1 cellular context compared by ENCODE assay signal in genomic region chr13:21176195-21176981, GRCh38.
TF ChIP-seq lines count a peak whose summit lies in the region.

Gene MRPL57, plus strand, starts transcription at chr13:21176658. Its CDS starts 259 bp downstream, at chr13:21176917.
Gene SKA3, minus strand, starts transcription at chr13:21176552. Its CDS starts 75 bp downstream, at chr13:21176477.

TF ChIP-seq in HEK293, 187 proteins besides CTCF, POLR2A, EP300 and RAD21 (continued from another document and continues in another):
- no peak for TF ChIP-seq ZSCAN16 (tag by site-specific recombination; IDR thresholded peaks at IDR 0.05)
- TF ChIP-seq YY1 (tag by site-specific recombination; IDR thresholded peaks at IDR 0.05): peak; percentile 62; the same call in 1 of the 2 replicates
- peak; percentile 90 for TF ChIP-seq ZFHX2 (tag by site-specific recombination; conservative IDR thresholded peaks at IDR 0.05)
- TF ChIP-seq, protein P1, sequence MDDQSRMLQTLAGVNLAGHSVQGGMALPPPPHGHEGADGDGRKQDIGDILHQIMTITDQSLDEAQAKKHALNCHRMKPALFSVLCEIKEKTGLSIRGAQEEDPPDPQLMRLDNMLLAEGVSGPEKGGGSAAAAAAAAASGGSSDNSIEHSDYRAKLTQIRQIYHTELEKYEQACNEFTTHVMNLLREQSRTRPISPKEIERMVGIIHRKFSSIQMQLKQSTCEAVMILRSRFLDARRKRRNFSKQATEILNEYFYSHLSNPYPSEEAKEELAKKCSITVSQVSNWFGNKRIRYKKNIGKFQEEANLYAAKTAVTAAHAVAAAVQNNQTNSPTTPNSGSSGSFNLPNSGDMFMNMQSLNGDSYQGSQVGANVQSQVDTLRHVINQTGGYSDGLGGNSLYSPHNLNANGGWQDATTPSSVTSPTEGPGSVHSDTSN (CRISPR knock-in tag; IDR thresholded peaks at IDR 0.05): 0 out of 2 replicates have a peak, but pooled peaks have one; percentile 63
- TF ChIP-seq SP2 (tag by site-specific recombination; IDR thresholded peaks at IDR 0.05): peak; percentile 27; the same call in 1 of the 2 replicates
- TF ChIP-seq ZNF830 (tag by site-specific recombination; IDR thresholded peaks at IDR 0.05; ENCODE audit: low read depth): no peak
- TF ChIP-seq, protein P2, sequence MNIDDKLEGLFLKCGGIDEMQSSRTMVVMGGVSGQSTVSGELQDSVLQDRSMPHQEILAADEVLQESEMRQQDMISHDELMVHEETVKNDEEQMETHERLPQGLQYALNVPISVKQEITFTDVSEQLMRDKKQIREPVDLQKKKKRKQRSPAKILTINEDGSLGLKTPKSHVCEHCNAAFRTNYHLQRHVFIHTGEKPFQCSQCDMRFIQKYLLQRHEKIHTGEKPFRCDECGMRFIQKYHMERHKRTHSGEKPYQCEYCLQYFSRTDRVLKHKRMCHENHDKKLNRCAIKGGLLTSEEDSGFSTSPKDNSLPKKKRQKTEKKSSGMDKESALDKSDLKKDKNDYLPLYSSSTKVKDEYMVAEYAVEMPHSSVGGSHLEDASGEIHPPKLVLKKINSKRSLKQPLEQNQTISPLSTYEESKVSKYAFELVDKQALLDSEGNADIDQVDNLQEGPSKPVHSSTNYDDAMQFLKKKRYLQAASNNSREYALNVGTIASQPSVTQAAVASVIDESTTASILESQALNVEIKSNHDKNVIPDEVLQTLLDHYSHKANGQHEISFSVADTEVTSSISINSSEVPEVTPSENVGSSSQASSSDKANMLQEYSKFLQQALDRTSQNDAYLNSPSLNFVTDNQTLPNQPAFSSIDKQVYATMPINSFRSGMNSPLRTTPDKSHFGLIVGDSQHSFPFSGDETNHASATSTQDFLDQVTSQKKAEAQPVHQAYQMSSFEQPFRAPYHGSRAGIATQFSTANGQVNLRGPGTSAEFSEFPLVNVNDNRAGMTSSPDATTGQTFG (tag by site-specific recombination; IDR thresholded peaks at IDR 0.05; ENCODE audit: borderline replicate concordance): no peak
- no peak for TF ChIP-seq ZNF544 (tag by site-specific recombination; IDR thresholded peaks at IDR 0.05)
- no peak for TF ChIP-seq ZNF449 (tag by site-specific recombination; IDR thresholded peaks at IDR 0.05)
- 0 out of 2 replicates have a peak, but pooled peaks have one; percentile 28 for TF ChIP-seq ZFP69B (tag by site-specific recombination; IDR thresholded peaks at IDR 0.05)
- peak; percentile 59; the same call in 1 of the 2 replicates for TF ChIP-seq ZNF600 (tag by site-specific recombination; IDR thresholded peaks at IDR 0.05)
- TF ChIP-seq TCF7L2 (IDR thresholded peaks at IDR 0.05; ENCODE audit: borderline replicate concordance, low read depth, low read length): no peak
- TF ChIP-seq ZNF10 (tag by site-specific recombination; IDR thresholded peaks at IDR 0.05): no peak; the same call in 1 of the 2 replicates
- no peak for TF ChIP-seq ZNF433 (tag by site-specific recombination; IDR thresholded peaks at IDR 0.05; ENCODE audit: low read depth)
- TF ChIP-seq ZNF837 (tag by site-specific recombination; IDR thresholded peaks at IDR 0.05): no peak
- TF ChIP-seq ZNF155 (tag by site-specific recombination; IDR thresholded peaks at IDR 0.05): no peak
- no peak for TF ChIP-seq ZNF202 (tag by site-specific recombination; IDR thresholded peaks at IDR 0.05; ENCODE audit: borderline replicate concordance)
- peak; percentile 65 for TF ChIP-seq SP7 (tag by site-specific recombination; IDR thresholded peaks at IDR 0.05)
- no peak for TF ChIP-seq ZNF701 (tag by site-specific recombination; IDR thresholded peaks at IDR 0.05)
- TF ChIP-seq, protein P3, sequence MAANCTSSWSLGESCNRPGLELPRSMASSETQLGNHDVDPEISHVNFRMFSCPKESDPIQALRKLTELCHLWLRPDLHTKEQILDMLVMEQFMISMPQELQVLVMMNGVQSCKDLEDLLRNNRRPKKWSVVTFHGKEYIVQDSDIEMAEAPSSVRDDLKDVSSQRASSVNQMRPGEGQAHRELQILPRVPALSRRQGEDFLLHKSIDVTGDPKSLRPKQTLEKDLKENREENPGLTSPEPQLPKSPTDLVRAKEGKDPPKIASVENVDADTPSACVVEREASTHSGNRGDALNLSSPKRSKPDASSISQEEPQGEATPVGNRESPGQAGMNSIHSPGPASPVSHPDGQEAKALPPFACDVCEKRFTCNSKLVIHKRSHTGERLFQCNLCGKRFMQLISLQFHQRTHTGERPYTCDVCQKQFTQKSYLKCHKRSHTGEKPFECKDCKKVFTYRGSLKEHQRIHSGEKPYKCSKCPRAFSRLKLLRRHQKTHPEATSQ (tag by site-specific recombination; IDR thresholded peaks at IDR 0.05): 0 out of 2 replicates have a peak, but pooled peaks have one; percentile 26
- TF ChIP-seq ZNF394 (tag by site-specific recombination; IDR thresholded peaks at IDR 0.05; ENCODE audit: borderline replicate concordance): peak; percentile 98
- no peak for TF ChIP-seq ZNF121 (tag by site-specific recombination; IDR thresholded peaks at IDR 0.05)
- peak; percentile 98 for TF ChIP-seq GLIS2 (tag by site-specific recombination; IDR thresholded peaks at IDR 0.05)
- TF ChIP-seq ZNF248 (tag by site-specific recombination; IDR thresholded peaks at IDR 0.05): no peak
- TF ChIP-seq PRDM6 (tag by site-specific recombination; IDR thresholded peaks at IDR 0.05): no peak
- TF ChIP-seq KLF17 (tag by site-specific recombination; IDR thresholded peaks at IDR 0.05): 0 out of 2 replicates have a peak, but pooled peaks have one; percentile 6
- no peak for TF ChIP-seq ZNF239 (tag by site-specific recombination; IDR thresholded peaks at IDR 0.05)
- no peak for TF ChIP-seq ZNF654 (tag by site-specific recombination; IDR thresholded peaks at IDR 0.05; ENCODE audit: low read depth)
- TF ChIP-seq, protein P4, sequence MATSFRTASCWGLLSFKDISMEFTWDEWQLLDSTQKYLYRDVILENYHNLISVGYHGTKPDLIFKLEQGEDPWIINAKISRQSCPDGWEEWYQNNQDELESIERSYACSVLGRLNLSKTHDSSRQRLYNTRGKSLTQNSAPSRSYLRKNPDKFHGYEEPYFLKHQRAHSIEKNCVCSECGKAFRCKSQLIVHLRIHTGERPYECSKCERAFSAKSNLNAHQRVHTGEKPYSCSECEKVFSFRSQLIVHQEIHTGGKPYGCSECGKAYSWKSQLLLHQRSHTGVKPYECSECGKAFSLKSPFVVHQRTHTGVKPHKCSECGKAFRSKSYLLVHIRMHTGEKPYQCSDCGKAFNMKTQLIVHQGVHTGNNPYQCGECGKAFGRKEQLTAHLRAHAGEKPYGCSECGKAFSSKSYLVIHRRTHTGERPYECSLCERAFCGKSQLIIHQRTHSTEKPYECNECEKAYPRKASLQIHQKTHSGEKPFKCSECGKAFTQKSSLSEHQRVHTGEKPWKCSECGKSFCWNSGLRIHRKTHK (tag by site-specific recombination; IDR thresholded peaks at IDR 0.05): no peak
- TF ChIP-seq ZNF404 (tag by site-specific recombination; IDR thresholded peaks at IDR 0.05): no peak
- no peak for TF ChIP-seq ZNF624 (tag by site-specific recombination; IDR thresholded peaks at IDR 0.05)
- no peak for TF ChIP-seq ZNF677 (tag by site-specific recombination; IDR thresholded peaks at IDR 0.05)
- no peak; the same call in 1 of the 2 replicates for TF ChIP-seq ZNF391 (tag by site-specific recombination; IDR thresholded peaks at IDR 0.05; ENCODE audit: borderline replicate concordance, low read depth)
- TF ChIP-seq, protein P5, sequence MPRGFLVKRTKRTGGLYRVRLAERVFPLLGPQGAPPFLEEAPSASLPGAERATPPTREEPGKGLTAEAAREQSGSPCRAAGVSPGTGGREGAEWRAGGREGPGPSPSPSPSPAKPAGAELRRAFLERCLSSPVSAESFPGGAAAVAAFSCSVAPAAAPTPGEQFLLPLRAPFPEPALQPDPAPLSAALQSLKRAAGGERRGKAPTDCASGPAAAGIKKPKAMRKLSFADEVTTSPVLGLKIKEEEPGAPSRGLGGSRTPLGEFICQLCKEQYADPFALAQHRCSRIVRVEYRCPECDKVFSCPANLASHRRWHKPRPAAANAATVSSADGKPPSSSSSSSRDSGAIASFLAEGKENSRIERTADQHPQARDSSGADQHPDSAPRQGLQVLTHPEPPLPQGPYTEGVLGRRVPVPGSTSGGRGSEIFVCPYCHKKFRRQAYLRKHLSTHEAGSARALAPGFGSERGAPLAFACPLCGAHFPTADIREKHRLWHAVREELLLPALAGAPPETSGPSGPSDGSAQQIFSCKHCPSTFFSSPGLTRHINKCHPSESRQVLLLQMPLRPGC (tag by site-specific recombination; IDR thresholded peaks at IDR 0.05): no peak; the same call in 1 of the 2 replicates
- 0 out of 2 replicates have a peak, but pooled peaks have one; percentile 28 for TF ChIP-seq ZNF610 (tag by site-specific recombination; IDR thresholded peaks at IDR 0.05; ENCODE audit: borderline replicate concordance)
- peak; percentile 59 for TF ChIP-seq ZBTB8A (tag by site-specific recombination; IDR thresholded peaks at IDR 0.05)
- TF ChIP-seq, protein P6, sequence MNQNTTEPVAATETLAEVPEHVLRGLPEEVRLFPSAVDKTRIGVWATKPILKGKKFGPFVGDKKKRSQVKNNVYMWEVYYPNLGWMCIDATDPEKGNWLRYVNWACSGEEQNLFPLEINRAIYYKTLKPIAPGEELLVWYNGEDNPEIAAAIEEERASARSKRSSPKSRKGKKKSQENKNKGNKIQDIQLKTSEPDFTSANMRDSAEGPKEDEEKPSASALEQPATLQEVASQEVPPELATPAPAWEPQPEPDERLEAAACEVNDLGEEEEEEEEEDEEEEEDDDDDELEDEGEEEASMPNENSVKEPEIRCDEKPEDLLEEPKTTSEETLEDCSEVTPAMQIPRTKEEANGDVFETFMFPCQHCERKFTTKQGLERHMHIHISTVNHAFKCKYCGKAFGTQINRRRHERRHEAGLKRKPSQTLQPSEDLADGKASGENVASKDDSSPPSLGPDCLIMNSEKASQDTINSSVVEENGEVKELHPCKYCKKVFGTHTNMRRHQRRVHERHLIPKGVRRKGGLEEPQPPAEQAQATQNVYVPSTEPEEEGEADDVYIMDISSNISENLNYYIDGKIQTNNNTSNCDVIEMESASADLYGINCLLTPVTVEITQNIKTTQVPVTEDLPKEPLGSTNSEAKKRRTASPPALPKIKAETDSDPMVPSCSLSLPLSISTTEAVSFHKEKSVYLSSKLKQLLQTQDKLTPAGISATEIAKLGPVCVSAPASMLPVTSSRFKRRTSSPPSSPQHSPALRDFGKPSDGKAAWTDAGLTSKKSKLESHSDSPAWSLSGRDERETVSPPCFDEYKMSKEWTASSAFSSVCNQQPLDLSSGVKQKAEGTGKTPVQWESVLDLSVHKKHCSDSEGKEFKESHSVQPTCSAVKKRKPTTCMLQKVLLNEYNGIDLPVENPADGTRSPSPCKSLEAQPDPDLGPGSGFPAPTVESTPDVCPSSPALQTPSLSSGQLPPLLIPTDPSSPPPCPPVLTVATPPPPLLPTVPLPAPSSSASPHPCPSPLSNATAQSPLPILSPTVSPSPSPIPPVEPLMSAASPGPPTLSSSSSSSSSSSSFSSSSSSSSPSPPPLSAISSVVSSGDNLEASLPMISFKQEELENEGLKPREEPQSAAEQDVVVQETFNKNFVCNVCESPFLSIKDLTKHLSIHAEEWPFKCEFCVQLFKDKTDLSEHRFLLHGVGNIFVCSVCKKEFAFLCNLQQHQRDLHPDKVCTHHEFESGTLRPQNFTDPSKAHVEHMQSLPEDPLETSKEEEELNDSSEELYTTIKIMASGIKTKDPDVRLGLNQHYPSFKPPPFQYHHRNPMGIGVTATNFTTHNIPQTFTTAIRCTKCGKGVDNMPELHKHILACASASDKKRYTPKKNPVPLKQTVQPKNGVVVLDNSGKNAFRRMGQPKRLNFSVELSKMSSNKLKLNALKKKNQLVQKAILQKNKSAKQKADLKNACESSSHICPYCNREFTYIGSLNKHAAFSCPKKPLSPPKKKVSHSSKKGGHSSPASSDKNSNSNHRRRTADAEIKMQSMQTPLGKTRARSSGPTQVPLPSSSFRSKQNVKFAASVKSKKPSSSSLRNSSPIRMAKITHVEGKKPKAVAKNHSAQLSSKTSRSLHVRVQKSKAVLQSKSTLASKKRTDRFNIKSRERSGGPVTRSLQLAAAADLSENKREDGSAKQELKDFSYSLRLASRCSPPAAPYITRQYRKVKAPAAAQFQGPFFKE (tag by site-specific recombination; IDR thresholded peaks at IDR 0.05; ENCODE audit: borderline replicate concordance): no peak
- peak; percentile 56 for TF ChIP-seq EGR2 (tag by site-specific recombination; IDR thresholded peaks at IDR 0.05; ENCODE audit: low read depth)
- no peak for TF ChIP-seq ZNF549 (tag by site-specific recombination; IDR thresholded peaks at IDR 0.05)
- no peak for TF ChIP-seq HOXD13 (CRISPR knock-in tag; IDR thresholded peaks at IDR 0.05; ENCODE audit: borderline replicate concordance)
- no peak for TF ChIP-seq ZNF558 (tag by site-specific recombination; IDR thresholded peaks at IDR 0.05)
- TF ChIP-seq ZNF776 (tag by site-specific recombination; IDR thresholded peaks at IDR 0.05; ENCODE audit: borderline replicate concordance): no peak
- TF ChIP-seq HOXC10 (CRISPR knock-in tag; IDR thresholded peaks at IDR 0.05): no peak
- no peak for TF ChIP-seq ZNF37A (tag by site-specific recombination; IDR thresholded peaks at IDR 0.05)
- no peak for TF ChIP-seq ZNF140 (tag by site-specific recombination; IDR thresholded peaks at IDR 0.05)
- TF ChIP-seq ZNF843 (tag by site-specific recombination; IDR thresholded peaks at IDR 0.05): peak; percentile 58; the same call in 1 of the 2 replicates
